In the genomic region with DNA sequence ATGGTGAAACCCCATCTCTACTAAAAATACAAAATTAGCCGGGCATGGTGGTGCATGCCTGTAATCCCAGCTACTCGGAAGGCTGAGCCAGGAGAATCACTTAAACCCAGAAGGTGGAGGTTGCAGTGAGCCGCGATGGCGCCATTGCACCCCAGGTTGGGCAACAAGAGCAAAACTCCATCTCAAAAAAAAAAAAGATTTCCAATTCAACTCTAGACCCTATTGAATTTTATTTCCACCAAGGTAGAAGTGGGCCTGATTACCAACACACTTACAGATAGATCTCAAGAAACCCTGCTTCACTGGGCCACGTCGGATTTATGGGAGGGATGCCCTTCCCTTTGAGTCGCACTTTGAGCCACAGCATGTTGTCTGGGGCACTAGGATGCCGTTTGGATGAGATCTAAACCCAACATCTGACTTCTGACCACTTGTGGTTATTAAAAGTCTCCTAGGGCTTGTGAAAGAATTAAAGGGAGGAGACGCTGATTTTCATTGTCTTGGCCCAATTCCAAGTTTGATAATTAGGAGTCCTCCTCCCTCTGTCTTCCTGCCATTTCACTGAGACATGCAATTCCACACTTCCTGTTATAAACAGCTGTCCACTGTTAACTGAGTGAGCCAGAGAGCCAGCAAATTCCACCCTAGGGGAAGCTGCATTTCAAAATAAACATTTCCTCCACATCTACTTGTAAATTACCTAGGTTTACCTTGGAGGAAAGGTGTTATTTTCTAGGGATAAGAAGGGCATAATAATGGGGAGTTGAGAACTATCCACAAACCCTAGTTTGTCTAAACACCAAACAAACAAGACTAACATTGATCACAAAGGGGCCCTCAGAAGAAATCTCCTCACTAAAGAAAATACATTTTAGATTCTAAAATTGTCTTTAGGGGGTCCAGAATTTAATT, we compare ENCODE assay signal across 7 cellular contexts. TPM values are rescaled to one million over a fixed set of nuclear protein-coding genes. Genes with fewer than 3 reads are reported as not detected.
DNase-seq lines count a peak whose midpoint lies in the region; ATAC-seq and TF ChIP-seq lines count a peak whose summit lies in the region.

No MANE protein-coding gene starts in this region.

- no peak for TF ChIP-seq POLR2A in sigmoid colon (IDR thresholded peaks at IDR 0.05)

- no peaks in the 10 kb centered on the region for H3K36me3 Mint-ChIP-seq in immature natural killer cell

- no peak overlapping the region for H3K4me3 ChIP-seq in sigmoid colon

- no peak for TF ChIP-seq CTCF in sigmoid colon (IDR thresholded peaks at IDR 0.05)

- H3K4me1 ChIP-seq in sigmoid colon, result peaks cover 0 to 17% (median 8%) of the 10 kb centered on the region in 4 donors

- DNase-seq in HT-29 (ENCODE audit: low spot score) (peak; percentile 88), fibroblast of peridontal ligament (ENCODE audit: extremely low read depth) (peak; percentile 94), sigmoid colon (no peak), immature natural killer cell (no peak)

- no peaks in the 10 kb centered on the region for H3K9me3 ChIP-seq in sigmoid colon

- no peak for TF ChIP-seq EP300 in sigmoid colon (IDR thresholded peaks at IDR 0.05)

- H3K27me3 Mint-ChIP-seq in immature natural killer cell (ENCODE audit: low read depth in 3 of 3), result peaks cover 2 to 11% (median 10%) of the 10 kb centered on the region in 3 donors

- no peaks in the 10 kb centered on the region for H3K36me3 ChIP-seq in sigmoid colon

- no peak overlapping the region for H3K4me3 Mint-ChIP-seq in immature natural killer cell

- no peak for ATAC-seq in GM18517 (IDR thresholded peaks at IDR 0.05; ENCODE audit: unreplicated experiment)
- ATAC-seq in GM18502 (IDR thresholded peaks at IDR 0.05; ENCODE audit: poor library complexity, unreplicated experiment), result no peak

- peaks cover 17% of the 10 kb centered on the region in 2 donors for H3K4me1 Mint-ChIP-seq in immature natural killer cell

- no peak overlapping the region for H3K27ac Mint-ChIP-seq in immature natural killer cell

- WGBS in sigmoid colon, 2 donors, result 46 to 64% methylated on average over 10 of the region's 10 CpGs

- no peaks in the 10 kb centered on the region for H3K9me3 Mint-ChIP-seq in immature natural killer cell

- intact Hi-C loops in sigmoid colon (cut with DNase I), result no loop called here

- H3K27ac ChIP-seq in sigmoid colon, result peak overlapping the region in 3 of 4 donors; percentile 8 to 58 (median 41)

- no peaks in the 10 kb centered on the region for H3K27me3 ChIP-seq in sigmoid colon

TF ChIP-seq in PFSK-1, 5 proteins besides CTCF, POLR2A, EP300 and RAD21:
- peak; percentile 98; the same call in 1 of the 2 replicates for TF ChIP-seq SIN3A (IDR thresholded peaks at IDR 0.05; ENCODE audit: borderline replicate concordance, insufficient read depth, low read length)
- no peak for TF ChIP-seq FOXP2 (optimal IDR thresholded peaks at IDR 0.05; ENCODE audit: borderline replicate concordance, extremely low read depth, extremely low read length, insufficient read depth)
- TF ChIP-seq, protein P1, sequence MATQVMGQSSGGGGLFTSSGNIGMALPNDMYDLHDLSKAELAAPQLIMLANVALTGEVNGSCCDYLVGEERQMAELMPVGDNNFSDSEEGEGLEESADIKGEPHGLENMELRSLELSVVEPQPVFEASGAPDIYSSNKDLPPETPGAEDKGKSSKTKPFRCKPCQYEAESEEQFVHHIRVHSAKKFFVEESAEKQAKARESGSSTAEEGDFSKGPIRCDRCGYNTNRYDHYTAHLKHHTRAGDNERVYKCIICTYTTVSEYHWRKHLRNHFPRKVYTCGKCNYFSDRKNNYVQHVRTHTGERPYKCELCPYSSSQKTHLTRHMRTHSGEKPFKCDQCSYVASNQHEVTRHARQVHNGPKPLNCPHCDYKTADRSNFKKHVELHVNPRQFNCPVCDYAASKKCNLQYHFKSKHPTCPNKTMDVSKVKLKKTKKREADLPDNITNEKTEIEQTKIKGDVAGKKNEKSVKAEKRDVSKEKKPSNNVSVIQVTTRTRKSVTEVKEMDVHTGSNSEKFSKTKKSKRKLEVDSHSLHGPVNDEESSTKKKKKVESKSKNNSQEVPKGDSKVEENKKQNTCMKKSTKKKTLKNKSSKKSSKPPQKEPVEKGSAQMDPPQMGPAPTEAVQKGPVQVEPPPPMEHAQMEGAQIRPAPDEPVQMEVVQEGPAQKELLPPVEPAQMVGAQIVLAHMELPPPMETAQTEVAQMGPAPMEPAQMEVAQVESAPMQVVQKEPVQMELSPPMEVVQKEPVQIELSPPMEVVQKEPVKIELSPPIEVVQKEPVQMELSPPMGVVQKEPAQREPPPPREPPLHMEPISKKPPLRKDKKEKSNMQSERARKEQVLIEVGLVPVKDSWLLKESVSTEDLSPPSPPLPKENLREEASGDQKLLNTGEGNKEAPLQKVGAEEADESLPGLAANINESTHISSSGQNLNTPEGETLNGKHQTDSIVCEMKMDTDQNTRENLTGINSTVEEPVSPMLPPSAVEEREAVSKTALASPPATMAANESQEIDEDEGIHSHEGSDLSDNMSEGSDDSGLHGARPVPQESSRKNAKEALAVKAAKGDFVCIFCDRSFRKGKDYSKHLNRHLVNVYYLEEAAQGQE (IDR thresholded peaks at IDR 0.05; ENCODE audit: insufficient read depth in 1 of 2, low read depth in 2 of 2, low read length in 2 of 2), result peak in 1 of 2 experiments; percentile 70; a peak in 1 of 4 replicates
- peak; percentile 66 for TF ChIP-seq POLR2AphosphoS5 (IDR thresholded peaks at IDR 0.05; ENCODE audit: low read depth, low read length)
- peak; percentile 65; the same call in 1 of the 2 replicates for TF ChIP-seq TAF1 (IDR thresholded peaks at IDR 0.05; ENCODE audit: borderline replicate concordance, insufficient read depth, low read length)
TF ChIP-seq in PFSK-1: peak in this region for 4.

RNA-seq across cellular contexts. Expression of a gene that starts 5.2 kb away (rescaled TPM):
- 35.5 and 37.1 TPM in 2 replicates for total RNA-seq in HT-29 (2014; rRNA removed; shearing (Covaris generic))
- polyA plus RNA-seq in PFSK-1 (2012; ENCODE audit: insufficient read length, low read depth), result 88.7 TPM
- 100 to 1,000 TPM in 2 of 4 donors, 10 to 100 TPM in 2; 90.6 to 148 (median 124) TPM for total RNA-seq in sigmoid colon
- polyA plus RNA-seq in sigmoid colon (10 to 100 TPM; 19.2 to 43.2 (median 27.5) TPM), immature natural killer cell (1 to 10 TPM; 3.8 to 5.9 (median 3.8) TPM)

RNA-seq across cellular contexts. Expression of a gene that starts 55.8 kb away (rescaled TPM):
- total RNA-seq in HT-29 (2014; rRNA removed; shearing (Covaris generic)), result 2,011 and 2,121 TPM in 2 replicates
- polyA plus RNA-seq in PFSK-1 (2012; ENCODE audit: insufficient read length, low read depth), result 2,075 TPM
- 100 to 1,000 TPM; 265 to 324 (median 300) TPM for total RNA-seq in sigmoid colon
- 100 to 1,000 TPM; 344 to 968 (median 364) TPM for polyA plus RNA-seq in sigmoid colon
- 100 to 1,000 TPM; 856 to 982 (median 955) TPM for polyA plus RNA-seq in immature natural killer cell

Comparison
In these comparisons a context has a peak if more than half of its experiments do, and no peak if none do; other contexts are left out.
1. DNase-seq: peak in HT-29 (single experiment) and fibroblast of peridontal ligament (single experiment); none in sigmoid colon (single experiment) and immature natural killer cell (0 of 3).